ENCODE assay signal across 1 cellular context in the genomic region with DNA sequence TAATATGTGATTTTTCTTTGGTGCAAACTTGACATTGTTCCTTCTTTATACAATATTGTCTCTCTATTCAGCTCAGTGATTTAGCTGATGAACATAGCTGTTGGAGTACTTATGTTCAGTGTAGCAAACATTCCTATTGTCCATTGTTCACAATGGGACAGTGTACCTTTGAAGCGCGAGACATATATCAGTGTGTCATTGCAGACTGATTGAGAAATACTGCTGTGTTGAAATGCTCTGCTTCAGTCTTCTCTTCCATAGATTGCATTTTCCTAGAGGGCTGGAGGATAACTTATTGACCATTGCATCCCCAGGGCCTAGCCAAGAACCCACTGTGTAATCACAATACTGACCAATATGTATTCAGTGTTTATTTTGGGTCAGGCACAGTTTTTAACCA.
TF ChIP-seq lines count a peak whose summit lies in the region.

No MANE protein-coding gene starts in this region.

TF ChIP-seq in GM23338, 12 proteins besides CTCF, POLR2A, EP300 and RAD21:
- TF ChIP-seq, protein P1, sequence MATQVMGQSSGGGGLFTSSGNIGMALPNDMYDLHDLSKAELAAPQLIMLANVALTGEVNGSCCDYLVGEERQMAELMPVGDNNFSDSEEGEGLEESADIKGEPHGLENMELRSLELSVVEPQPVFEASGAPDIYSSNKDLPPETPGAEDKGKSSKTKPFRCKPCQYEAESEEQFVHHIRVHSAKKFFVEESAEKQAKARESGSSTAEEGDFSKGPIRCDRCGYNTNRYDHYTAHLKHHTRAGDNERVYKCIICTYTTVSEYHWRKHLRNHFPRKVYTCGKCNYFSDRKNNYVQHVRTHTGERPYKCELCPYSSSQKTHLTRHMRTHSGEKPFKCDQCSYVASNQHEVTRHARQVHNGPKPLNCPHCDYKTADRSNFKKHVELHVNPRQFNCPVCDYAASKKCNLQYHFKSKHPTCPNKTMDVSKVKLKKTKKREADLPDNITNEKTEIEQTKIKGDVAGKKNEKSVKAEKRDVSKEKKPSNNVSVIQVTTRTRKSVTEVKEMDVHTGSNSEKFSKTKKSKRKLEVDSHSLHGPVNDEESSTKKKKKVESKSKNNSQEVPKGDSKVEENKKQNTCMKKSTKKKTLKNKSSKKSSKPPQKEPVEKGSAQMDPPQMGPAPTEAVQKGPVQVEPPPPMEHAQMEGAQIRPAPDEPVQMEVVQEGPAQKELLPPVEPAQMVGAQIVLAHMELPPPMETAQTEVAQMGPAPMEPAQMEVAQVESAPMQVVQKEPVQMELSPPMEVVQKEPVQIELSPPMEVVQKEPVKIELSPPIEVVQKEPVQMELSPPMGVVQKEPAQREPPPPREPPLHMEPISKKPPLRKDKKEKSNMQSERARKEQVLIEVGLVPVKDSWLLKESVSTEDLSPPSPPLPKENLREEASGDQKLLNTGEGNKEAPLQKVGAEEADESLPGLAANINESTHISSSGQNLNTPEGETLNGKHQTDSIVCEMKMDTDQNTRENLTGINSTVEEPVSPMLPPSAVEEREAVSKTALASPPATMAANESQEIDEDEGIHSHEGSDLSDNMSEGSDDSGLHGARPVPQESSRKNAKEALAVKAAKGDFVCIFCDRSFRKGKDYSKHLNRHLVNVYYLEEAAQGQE (IDR thresholded peaks at IDR 0.05; ENCODE audit: unreplicated experiment), result no peak
- TF ChIP-seq, protein P2, sequence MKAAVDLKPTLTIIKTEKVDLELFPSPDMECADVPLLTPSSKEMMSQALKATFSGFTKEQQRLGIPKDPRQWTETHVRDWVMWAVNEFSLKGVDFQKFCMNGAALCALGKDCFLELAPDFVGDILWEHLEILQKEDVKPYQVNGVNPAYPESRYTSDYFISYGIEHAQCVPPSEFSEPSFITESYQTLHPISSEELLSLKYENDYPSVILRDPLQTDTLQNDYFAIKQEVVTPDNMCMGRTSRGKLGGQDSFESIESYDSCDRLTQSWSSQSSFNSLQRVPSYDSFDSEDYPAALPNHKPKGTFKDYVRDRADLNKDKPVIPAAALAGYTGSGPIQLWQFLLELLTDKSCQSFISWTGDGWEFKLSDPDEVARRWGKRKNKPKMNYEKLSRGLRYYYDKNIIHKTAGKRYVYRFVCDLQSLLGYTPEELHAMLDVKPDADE (IDR thresholded peaks at IDR 0.05), result no peak
- TF ChIP-seq, protein P3, sequence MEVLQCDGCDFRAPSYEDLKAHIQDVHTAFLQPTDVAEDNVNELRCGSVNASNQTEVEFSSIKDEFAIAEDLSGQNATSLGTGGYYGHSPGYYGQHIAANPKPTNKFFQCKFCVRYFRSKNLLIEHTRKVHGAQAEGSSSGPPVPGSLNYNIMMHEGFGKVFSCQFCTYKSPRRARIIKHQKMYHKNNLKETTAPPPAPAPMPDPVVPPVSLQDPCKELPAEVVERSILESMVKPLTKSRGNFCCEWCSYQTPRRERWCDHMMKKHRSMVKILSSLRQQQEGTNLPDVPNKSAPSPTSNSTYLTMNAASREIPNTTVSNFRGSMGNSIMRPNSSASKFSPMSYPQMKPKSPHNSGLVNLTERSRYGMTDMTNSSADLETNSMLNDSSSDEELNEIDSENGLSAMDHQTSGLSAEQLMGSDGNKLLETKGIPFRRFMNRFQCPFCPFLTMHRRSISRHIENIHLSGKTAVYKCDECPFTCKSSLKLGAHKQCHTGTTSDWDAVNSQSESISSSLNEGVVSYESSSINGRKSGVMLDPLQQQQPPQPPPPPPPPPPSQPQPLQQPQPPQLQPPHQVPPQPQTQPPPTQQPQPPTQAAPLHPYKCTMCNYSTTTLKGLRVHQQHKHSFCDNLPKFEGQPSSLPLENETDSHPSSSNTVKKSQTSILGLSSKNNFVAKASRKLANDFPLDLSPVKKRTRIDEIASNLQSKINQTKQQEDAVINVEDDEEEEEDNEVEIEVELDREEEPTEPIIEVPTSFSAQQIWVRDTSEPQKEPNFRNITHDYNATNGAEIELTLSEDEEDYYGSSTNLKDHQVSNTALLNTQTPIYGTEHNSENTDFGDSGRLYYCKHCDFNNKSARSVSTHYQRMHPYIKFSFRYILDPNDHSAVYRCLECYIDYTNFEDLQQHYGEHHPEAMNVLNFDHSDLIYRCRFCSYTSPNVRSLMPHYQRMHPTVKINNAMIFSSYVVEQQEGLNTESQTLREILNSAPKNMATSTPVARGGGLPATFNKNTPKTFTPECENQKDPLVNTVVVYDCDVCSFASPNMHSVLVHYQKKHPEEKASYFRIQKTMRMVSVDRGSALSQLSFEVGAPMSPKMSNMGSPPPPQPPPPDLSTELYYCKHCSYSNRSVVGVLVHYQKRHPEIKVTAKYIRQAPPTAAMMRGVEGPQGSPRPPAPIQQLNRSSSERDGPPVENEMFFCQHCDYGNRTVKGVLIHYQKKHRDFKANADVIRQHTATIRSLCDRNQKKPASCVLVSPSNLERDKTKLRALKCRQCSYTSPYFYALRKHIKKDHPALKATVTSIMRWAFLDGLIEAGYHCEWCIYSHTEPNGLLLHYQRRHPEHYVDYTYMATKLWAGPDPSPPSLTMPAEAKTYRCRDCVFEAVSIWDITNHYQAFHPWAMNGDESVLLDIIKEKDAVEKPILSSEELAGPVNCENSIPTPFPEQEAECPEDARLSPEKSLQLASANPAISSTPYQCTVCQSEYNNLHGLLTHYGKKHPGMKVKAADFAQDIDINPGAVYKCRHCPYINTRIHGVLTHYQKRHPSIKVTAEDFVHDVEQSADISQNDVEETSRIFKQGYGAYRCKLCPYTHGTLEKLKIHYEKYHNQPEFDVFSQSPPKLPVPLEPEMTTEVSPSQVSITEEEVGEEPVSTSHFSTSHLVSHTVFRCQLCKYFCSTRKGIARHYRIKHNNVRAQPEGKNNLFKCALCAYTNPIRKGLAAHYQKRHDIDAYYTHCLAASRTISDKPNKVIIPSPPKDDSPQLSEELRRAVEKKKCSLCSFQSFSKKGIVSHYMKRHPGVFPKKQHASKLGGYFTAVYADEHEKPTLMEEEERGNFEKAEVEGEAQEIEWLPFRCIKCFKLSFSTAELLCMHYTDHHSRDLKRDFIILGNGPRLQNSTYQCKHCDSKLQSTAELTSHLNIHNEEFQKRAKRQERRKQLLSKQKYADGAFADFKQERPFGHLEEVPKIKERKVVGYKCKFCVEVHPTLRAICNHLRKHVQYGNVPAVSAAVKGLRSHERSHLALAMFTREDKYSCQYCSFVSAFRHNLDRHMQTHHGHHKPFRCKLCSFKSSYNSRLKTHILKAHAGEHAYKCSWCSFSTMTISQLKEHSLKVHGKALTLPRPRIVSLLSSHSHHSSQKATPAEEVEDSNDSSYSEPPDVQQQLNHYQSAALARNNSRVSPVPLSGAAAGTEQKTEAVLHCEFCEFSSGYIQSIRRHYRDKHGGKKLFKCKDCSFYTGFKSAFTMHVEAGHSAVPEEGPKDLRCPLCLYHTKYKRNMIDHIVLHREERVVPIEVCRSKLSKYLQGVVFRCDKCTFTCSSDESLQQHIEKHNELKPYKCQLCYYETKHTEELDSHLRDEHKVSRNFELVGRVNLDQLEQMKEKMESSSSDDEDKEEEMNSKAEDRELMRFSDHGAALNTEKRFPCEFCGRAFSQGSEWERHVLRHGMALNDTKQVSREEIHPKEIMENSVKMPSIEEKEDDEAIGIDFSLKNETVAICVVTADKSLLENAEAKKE (CRISPR knock-in tag; IDR thresholded peaks at IDR 0.05), result no peak
- TF ChIP-seq JUNB (IDR thresholded peaks at IDR 0.05; ENCODE audit: unreplicated experiment), result no peak
- TF ChIP-seq NANOG (IDR thresholded peaks at IDR 0.05; ENCODE audit: borderline replicate concordance), result no peak
- TF ChIP-seq POLR2AphosphoS5 (IDR thresholded peaks at IDR 0.05; ENCODE audit: low read depth), result no peak
- TF ChIP-seq ZNF114 (CRISPR knock-in tag; IDR thresholded peaks at IDR 0.05), result no peak
- TF ChIP-seq ZNF331 (CRISPR knock-in tag; IDR thresholded peaks at IDR 0.05; ENCODE audit: low read depth), result no peak
- no peak for TF ChIP-seq CREB1 (CRISPR knock-in tag; IDR thresholded peaks at IDR 0.05; ENCODE audit: low read depth)
- TF ChIP-seq EZH2 (IDR thresholded peaks at IDR 0.05; ENCODE audit: low read depth, unreplicated experiment), result no peak
- no peak for TF ChIP-seq EZH2phosphoT487 (IDR thresholded peaks at IDR 0.05; ENCODE audit: unreplicated experiment)
- TF ChIP-seq STAT1 (IDR thresholded peaks at IDR 0.05; ENCODE audit: unreplicated experiment), result no peak
